In the genomic region with DNA sequence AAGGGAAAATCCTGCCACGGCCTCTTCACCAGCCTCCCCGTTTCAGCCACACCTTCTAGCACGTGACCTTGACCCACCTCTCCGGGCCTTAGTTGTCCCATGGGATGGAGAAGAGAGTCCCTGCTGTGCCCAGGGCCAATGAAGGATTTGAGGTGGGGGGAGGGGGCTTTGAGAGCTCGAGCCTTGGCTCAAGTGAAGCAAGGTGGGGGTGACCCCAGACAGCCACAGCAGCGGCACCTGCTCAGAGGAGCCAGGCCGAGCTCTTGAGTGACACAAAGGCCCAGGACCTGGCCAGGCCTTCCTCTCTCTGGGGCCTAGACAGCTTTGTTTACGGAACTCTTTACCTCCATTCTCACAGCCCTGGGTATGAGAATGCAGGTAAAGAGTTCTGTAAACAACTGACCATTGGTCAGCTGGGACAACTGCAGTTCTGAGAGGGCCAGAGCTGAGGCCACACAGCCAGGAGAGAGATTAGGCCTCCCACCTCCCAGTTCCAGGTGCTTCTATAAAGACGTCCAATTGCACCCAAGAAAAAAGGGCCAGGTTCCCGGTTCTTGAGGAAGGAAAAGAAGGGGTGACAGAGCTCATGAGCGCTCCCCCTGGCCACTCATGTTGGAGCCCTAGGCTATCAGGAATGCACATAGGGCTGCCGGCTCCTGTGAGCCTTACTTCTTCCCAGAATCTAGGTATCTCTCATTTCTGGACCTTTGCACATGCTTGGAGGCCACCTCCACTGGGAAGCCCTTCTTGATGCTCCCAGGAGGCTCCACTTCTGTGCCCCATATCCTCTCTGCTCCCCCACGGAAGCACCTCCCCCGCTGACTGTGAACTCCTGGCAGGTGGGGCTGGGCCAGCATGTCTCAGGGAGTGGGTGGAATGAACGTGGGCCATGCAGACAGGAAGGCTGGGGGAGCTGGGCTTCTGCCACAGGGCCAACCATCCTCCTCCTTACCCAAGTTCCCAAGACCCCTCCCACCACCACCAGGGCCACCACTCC, we compare ENCODE assay signal across 19 cellular contexts. TPM values are rescaled to one million over a fixed set of nuclear protein-coding genes. Genes with fewer than 3 reads are reported as not detected.
"Had no signal": no experiment of that assay in that cellular context is flagged by ENCODE, and none has a peak within 500 bp of the region (broad histone marks: within the 10 kb centered on the region; RNA-seq: fewer than 3 reads in every experiment).

No MANE protein-coding gene starts in this region.

- H3K27ac Mint-ChIP-seq: activated CD4-positive, alpha-beta memory T cell treated with anti-CD3 and anti-CD28 coated beads for 36 hours; activated CD8-positive, alpha-beta memory T cell treated with anti-CD3 and anti-CD28 coated beads, Interleukin-2, amount 10 ng/mL, durations not matched to agents 7 days and 5 days; activated naive CD4-positive, alpha-beta T cell treated with anti-CD3 and anti-CD28 coated beads, Interleukin-2, amount 10 ng/mL, durations not matched to agents 7 days and 5 days; activated T-helper 2 cell treated with anti-CD3 and anti-CD28 coated beads, Interferon-gamma antibody, Interleukin-2, Interleukin-4, amounts not matched to agents 10 μg/mL and 5 μg/mL and 100 μg/mL, durations not matched to agents 14 hours and 24 hours and 36 hours; dendritic cell treated with granulocyte-macrophage colony-stimulating factor and Interleukin-4, amounts not matched to agents 40 ng/mL and 50 ng/mL, for 4 days had no signal

- H3K4me1 Mint-ChIP-seq: activated CD8-positive, alpha-beta memory T cell treated with anti-CD3 and anti-CD28 coated beads, Interleukin-2, amount 10 ng/mL, durations not matched to agents 7 days and 5 days; activated naive CD4-positive, alpha-beta T cell treated with anti-CD3 and anti-CD28 coated beads, Interleukin-2, amount 10 ng/mL, durations not matched to agents 7 days and 5 days had no signal

- H3K36me3 Mint-ChIP-seq: activated CD4-positive, alpha-beta memory T cell treated with anti-CD3 and anti-CD28 coated beads for 36 hours; activated CD8-positive, alpha-beta memory T cell treated with anti-CD3 and anti-CD28 coated beads, Interleukin-2, amount 10 ng/mL, durations not matched to agents 7 days and 5 days; activated naive CD4-positive, alpha-beta T cell treated with anti-CD3 and anti-CD28 coated beads, Interleukin-2, amount 10 ng/mL, durations not matched to agents 7 days and 5 days; naive B cell had no signal

- H3K9ac ChIP-seq: parathyroid adenoma had no signal

- H3K4me1 ChIP-seq: gastrocnemius medialis, heart right ventricle, parathyroid adenoma, sigmoid colon, uterus had no signal

- H3K36me3 ChIP-seq: gastrocnemius medialis, heart right ventricle, sigmoid colon, thoracic aorta, uterus had no signal

- DNase-seq: activated CD4-positive, alpha-beta memory T cell treated with anti-CD3 and anti-CD28 coated beads for 36 hours; activated CD8-positive, alpha-beta memory T cell treated with anti-CD3 and anti-CD28 coated beads, Interleukin-2, amount 10 ng/mL, durations not matched to agents 7 days and 5 days; activated naive CD4-positive, alpha-beta T cell treated with anti-CD3 and anti-CD28 coated beads, Interleukin-2, amount 10 ng/mL, durations not matched to agents 7 days and 5 days; activated T-cell treated with anti-CD3 and anti-CD28 coated beads, Interleukin-2, amount 50 U/mL, for 1 hour; erythroblast; gastrocnemius medialis; heart right ventricle; left colon; naive B cell; sigmoid colon; stimulated activated CD4-positive, alpha-beta T cell treated with anti-CD3 and anti-CD28 coated beads, Interleukin-1b, Interleukin-23, amount 100 ng/mL, for 48 hours; uterus had no signal

- ATAC-seq: activated CD8-positive, alpha-beta memory T cell treated with anti-CD3 and anti-CD28 coated beads, Interleukin-2, amount 10 ng/mL, durations not matched to agents 7 days and 5 days; gastrocnemius medialis; heart right ventricle; left colon had no signal

- H3K9me3 ChIP-seq: gastrocnemius medialis, heart right ventricle, sigmoid colon, thoracic aorta, uterus had no signal

- H3K27me3 Mint-ChIP-seq: activated CD4-positive, alpha-beta memory T cell treated with anti-CD3 and anti-CD28 coated beads for 36 hours; activated CD8-positive, alpha-beta memory T cell treated with anti-CD3 and anti-CD28 coated beads, Interleukin-2, amount 10 ng/mL, durations not matched to agents 7 days and 5 days had no signal

- H3K4me3 ChIP-seq: gastrocnemius medialis, heart right ventricle, sigmoid colon, thoracic aorta, uterus had no signal

- H3K27ac ChIP-seq: gastrocnemius medialis, heart right ventricle, parathyroid adenoma, sigmoid colon, thoracic aorta, uterus had no signal

- H3K9me3 Mint-ChIP-seq: activated CD4-positive, alpha-beta memory T cell treated with anti-CD3 and anti-CD28 coated beads for 36 hours; activated naive CD4-positive, alpha-beta T cell treated with anti-CD3 and anti-CD28 coated beads, Interleukin-2, amount 10 ng/mL, durations not matched to agents 7 days and 5 days; activated T-helper 2 cell treated with anti-CD3 and anti-CD28 coated beads, Interferon-gamma antibody, Interleukin-2, Interleukin-4, amounts not matched to agents 10 μg/mL and 5 μg/mL and 100 μg/mL, durations not matched to agents 14 hours and 24 hours and 36 hours; dendritic cell treated with granulocyte-macrophage colony-stimulating factor and Interleukin-4, amounts not matched to agents 40 ng/mL and 50 ng/mL, for 4 days; naive B cell had no signal

- H3K27me3 ChIP-seq: gastrocnemius medialis, heart right ventricle, sigmoid colon, uterus had no signal

- H3K4me3 Mint-ChIP-seq: activated CD4-positive, alpha-beta memory T cell treated with anti-CD3 and anti-CD28 coated beads for 36 hours; activated CD8-positive, alpha-beta memory T cell treated with anti-CD3 and anti-CD28 coated beads, Interleukin-2, amount 10 ng/mL, durations not matched to agents 7 days and 5 days; activated naive CD4-positive, alpha-beta T cell treated with anti-CD3 and anti-CD28 coated beads, Interleukin-2, amount 10 ng/mL, durations not matched to agents 7 days and 5 days; dendritic cell treated with granulocyte-macrophage colony-stimulating factor and Interleukin-4, amounts not matched to agents 40 ng/mL and 50 ng/mL, for 4 days; naive B cell had no signal

- H3K79me2 ChIP-seq: parathyroid adenoma had no signal

RNA-seq across cellular contexts. Expression of a gene that starts 13.2 kb away (rescaled TPM):
- total RNA-seq: activated CD4-positive, alpha-beta memory T cell treated with anti-CD3 and anti-CD28 coated beads for 36 hours; activated CD8-positive, alpha-beta memory T cell treated with anti-CD3 and anti-CD28 coated beads, Interleukin-2, amount 10 ng/mL, durations not matched to agents 7 days and 5 days; activated T-helper 2 cell treated with anti-CD3 and anti-CD28 coated beads, Interferon-gamma antibody, Interleukin-2, Interleukin-4, amounts not matched to agents 10 μg/mL and 5 μg/mL and 100 μg/mL, durations not matched to agents 14 hours and 24 hours and 36 hours; astrocyte; gastrocnemius medialis; heart right ventricle; lung microvascular endothelial cell; mononuclear cell; thoracic aorta; uterus had no signal
- polyA plus RNA-seq: heart right ventricle had no signal
